9 cellular contexts compared by ENCODE assay signal in genomic region chr11:113875414-113876073, GRCh38. TPM values are rescaled to one million over a fixed set of nuclear protein-coding genes. Genes with fewer than 3 reads are reported as not detected.
DNase-seq lines count a peak whose midpoint lies in the region; ATAC-seq, FAIRE-seq and TF ChIP-seq lines count a peak whose summit lies in the region.
"Had no signal": no experiment of that assay in that cellular context is flagged by ENCODE, and none has a peak within 500 bp of the region (broad histone marks: within the 10 kb centered on the region; RNA-seq: fewer than 3 reads in every experiment).

USP28 (minus strand) TSS chr11:113875572; CDS start chr11:113875501, 71 bp downstream.

- peak within 1 kb of the TSS; percentile 77 for H3K27ac ChIP-seq in keratinocyte (ENCODE audit: control insufficient read depth, insufficient read depth, low read length)

- peaks cover 0 to 1% of the 10 kb centered on the region in 2 experiments for H3K36me3 ChIP-seq in keratinocyte (ENCODE audit: control insufficient read depth in 2 of 2, extremely low read depth in 1 of 2, insufficient read depth in 2 of 2, low read length in 2 of 2)

- ATAC-seq in GM19025 (IDR thresholded peaks at IDR 0.05; ENCODE audit: low read depth, unreplicated experiment) (peak; percentile 88), HG03280 (IDR thresholded peaks at IDR 0.05; ENCODE audit: unreplicated experiment) (peak; percentile 81)

- H3K9me1 ChIP-seq in keratinocyte (ENCODE audit: control insufficient read depth, extremely low read depth, insufficient read depth, low read length) = no peaks in the 10 kb centered on the region

- H3K4me2 ChIP-seq in keratinocyte (ENCODE audit: control insufficient read depth, extremely low read depth, insufficient read depth, low read depth, low read length) = peak within 1 kb of the TSS; percentile 95

- TF ChIP-seq CTCF in AG10803 (conservative IDR thresholded peaks at IDR 0.05; ENCODE audit: low read length) = no peak
- no peak for TF ChIP-seq CTCF in keratinocyte (optimal IDR thresholded peaks at IDR 0.05 in 1 of 3, IDR thresholded peaks at IDR 0.05 in 1 of 3, conservative IDR thresholded peaks at IDR 0.05 in 1 of 3; ENCODE audit: extremely low read depth in 1 of 3, insufficient read depth in 2 of 3, low read length in 3 of 3)

- H2AFZ ChIP-seq in keratinocyte (ENCODE audit: control insufficient read depth, low read length) = peak within 1 kb of the TSS; percentile 94

- peak within 1 kb of the TSS; percentile 88 for H3K9ac ChIP-seq in keratinocyte (ENCODE audit: control insufficient read depth, extremely low read depth, insufficient read depth, low read length)

- DNase-seq in AG10803 (ENCODE audit: low read depth) (peak; percentile 95), NCI-H345 (lab: John Stamatoyannopoulos, UW) (peak; percentile 96), cerebellar cortex (ENCODE audit: low spot score) (peak; percentile 95), keratinocyte (ENCODE audit: low read depth, low spot score) (peak; percentile 58)
- peak; percentile 93 for DNase-seq in activated CD4-positive, CD25-positive, alpha-beta regulatory T cell treated with anti-CD3 and anti-CD28 coated beads, Interleukin-2, amount 50 U/mL, for 72 hours
- peak; percentile 65 to 79 (median 66) for DNase-seq in stimulated activated CD4-positive, alpha-beta T cell treated with anti-CD3 and anti-CD28 coated beads, Interleukin-12 subunit alpha, Interleukin-12 subunit beta, amount 100 ng/mL, for 48 hours (ENCODE audit: low read depth in 2 of 3, low spot score in 1 of 3)

- FAIRE-seq in keratinocyte (lab: Jason Lieb, UNC) = no peak
- FAIRE-seq: colon had no signal

- dilution Hi-C loops in keratinocyte (cut with MboI; ENCODE audit: extremely low pct_ligation_motif_present, low sequenced_read_pairs) = no loop called here

- peaks cover 10% of the 10 kb centered on the region for H3K79me2 ChIP-seq in keratinocyte (ENCODE audit: control insufficient read depth, insufficient read depth, low read length)

- H3K9me3 ChIP-seq in keratinocyte (ENCODE audit: control insufficient read depth, low read depth, low read length) = no peaks in the 10 kb centered on the region

- peaks cover 10% of the 10 kb centered on the region for H3K4me1 ChIP-seq in keratinocyte (ENCODE audit: control insufficient read depth, extremely low read depth, insufficient read depth, low read length)

- no peaks in the 10 kb centered on the region for H3K27me3 ChIP-seq in keratinocyte (ENCODE audit: control insufficient read depth, extremely low read depth, insufficient read depth, low read length)

- H4K20me1 ChIP-seq in keratinocyte (ENCODE audit: control insufficient read depth, extremely low read depth, insufficient read depth, low read length) = no peaks in the 10 kb centered on the region

- H3K4me3 ChIP-seq in AG10803 (ENCODE audit: low read length) = peak within 1 kb of the TSS; percentile 78
- peak within 1 kb of the TSS; percentile 72 to 93 (median 81) for H3K4me3 ChIP-seq in keratinocyte (ENCODE audit: control insufficient read depth in 2 of 3, extremely low read depth in 1 of 3, insufficient read depth in 2 of 3, low read depth in 1 of 3, low read length in 3 of 3)

RNA-seq across cellular contexts. Expression of gene USP28, which starts in this region (rescaled TPM):
- 24.1 to 37.4 TPM (median 31.0 TPM) in 3 replicates for polyA plus RNA-seq in keratinocyte
- polyA plus RNA-seq in keratinocyte (2011; ENCODE audit: low read depth) = 10.6 TPM
- 19.8 and 32.7 TPM in 2 replicates for polyA plus RNA-seq in keratinocyte (2011; cell fraction: cytosol; rRNA removed)
- 33.8 and 35.6 TPM in 2 replicates for polyA plus RNA-seq in keratinocyte (2011; cell fraction: nucleus; rRNA removed)
- polyA plus RNA-seq in keratinocyte (2012; ENCODE audit: low replicate concordance) = 7.7 and 15.3 TPM in 2 replicates
- 20.6 to 55.6 TPM (median 25.3 TPM) in 3 replicates for polyA minus RNA-seq in keratinocyte
- polyA minus RNA-seq in keratinocyte (2011; cell fraction: cytosol; rRNA and poly(A)+ RNA removed) = 19.0 TPM
- polyA minus RNA-seq in keratinocyte (2011; cell fraction: nucleus; rRNA and poly(A)+ RNA removed) = 13.9 and 29.7 TPM in 2 replicates

Comparison
In these comparisons a context has a peak if more than half of its experiments do, and no peak if none do; other contexts are left out.
1. Peak in every context shown above with its lines: DNase-seq, ATAC-seq, H3K4me3 ChIP-seq and H3K27ac ChIP-seq.